Comparison of ENCODE assay signal across 17 cellular contexts in genomic region chr4:91127891-91128290, GRCh38.
"Had no signal": no experiment of that assay in that cellular context is flagged by ENCODE, and none has a peak within 500 bp of the region (broad histone marks: within the 10 kb centered on the region; RNA-seq: fewer than 3 reads in every experiment).

No MANE protein-coding gene starts in this region.

- H3K9me3 Mint-ChIP-seq: activated CD4-positive, alpha-beta memory T cell treated with anti-CD3 and anti-CD28 coated beads for 36 hours; neural crest cell; stimulated activated memory B cell treated with anti-CD40 and anti-IgM and Interleukin-4, amounts not matched to agents 10 μg/mL and 1 μg/mL and 100 μg/mL, for 72 hours had no signal

- ATAC-seq: activated CD4-positive, alpha-beta T cell treated with anti-CD3 and anti-CD28 coated beads for 36 hours; activated CD8-positive, alpha-beta memory T cell treated with anti-CD3 and anti-CD28 coated beads, Interleukin-2, amount 10 ng/mL, durations not matched to agents 7 days and 5 days; body of pancreas; stimulated activated memory B cell treated with anti-CD40 and anti-IgM and Interleukin-4, amounts not matched to agents 10 μg/mL and 1 μg/mL and 100 μg/mL, for 72 hours; T-helper 17 cell had no signal

- H3K27me3 ChIP-seq: body of pancreas, ovary, thyroid gland had no signal

- H3K4me3 ChIP-seq: body of pancreas, ovary, thyroid gland had no signal

- H3K27ac Mint-ChIP-seq: activated CD4-positive, alpha-beta memory T cell treated with anti-CD3 and anti-CD28 coated beads for 36 hours; activated CD4-positive, alpha-beta T cell treated with anti-CD3 and anti-CD28 coated beads for 36 hours; activated CD8-positive, alpha-beta memory T cell treated with anti-CD3 and anti-CD28 coated beads, Interleukin-2, amount 10 ng/mL, durations not matched to agents 7 days and 5 days; activated naive CD4-positive, alpha-beta T cell treated with anti-CD3 and anti-CD28 coated beads, Interleukin-2, amount 50 U/mL, for 24 hours; stimulated activated memory B cell treated with anti-CD40 and anti-IgM and Interleukin-4, amounts not matched to agents 10 μg/mL and 1 μg/mL and 100 μg/mL, for 72 hours; T-helper 17 cell had no signal

- H3K9me3 ChIP-seq: body of pancreas, ovary, thyroid gland had no signal

- DNase-seq: activated CD4-positive, alpha-beta memory T cell treated with anti-CD3 and anti-CD28 coated beads for 36 hours; activated CD4-positive, alpha-beta T cell treated with anti-CD3 and anti-CD28 coated beads for 36 hours; activated CD8-positive, alpha-beta memory T cell treated with anti-CD3 and anti-CD28 coated beads, Interleukin-2, amount 10 ng/mL, durations not matched to agents 7 days and 5 days; activated T-cell treated with anti-CD3 and anti-CD28 coated beads, Interleukin-2, amount 50 U/mL, for 1 hour; amniotic stem cell; body of pancreas; cortex of kidney; effector CD4-positive, alpha-beta T cell; foreskin fibroblast; mesenchymal stem cell; ovary; T-helper 17 cell; thyroid gland had no signal

- H3K36me3 ChIP-seq: ovary, thyroid gland had no signal

- H3K27ac ChIP-seq: body of pancreas, ovary, thyroid gland had no signal

- H3K4me1 Mint-ChIP-seq: activated CD4-positive, alpha-beta T cell treated with anti-CD3 and anti-CD28 coated beads for 36 hours; activated CD8-positive, alpha-beta memory T cell treated with anti-CD3 and anti-CD28 coated beads, Interleukin-2, amount 10 ng/mL, durations not matched to agents 7 days and 5 days; activated naive CD4-positive, alpha-beta T cell treated with anti-CD3 and anti-CD28 coated beads, Interleukin-2, amount 50 U/mL, for 24 hours; central memory CD8-positive, alpha-beta T cell; neural crest cell; stimulated activated memory B cell treated with anti-CD40 and anti-IgM and Interleukin-4, amounts not matched to agents 10 μg/mL and 1 μg/mL and 100 μg/mL, for 72 hours; T-helper 17 cell had no signal

- H3K4me1 ChIP-seq: body of pancreas, thyroid gland had no signal

- H3K27me3 Mint-ChIP-seq: activated CD4-positive, alpha-beta memory T cell treated with anti-CD3 and anti-CD28 coated beads for 36 hours; activated CD4-positive, alpha-beta T cell treated with anti-CD3 and anti-CD28 coated beads for 36 hours; activated CD8-positive, alpha-beta memory T cell treated with anti-CD3 and anti-CD28 coated beads, Interleukin-2, amount 10 ng/mL, durations not matched to agents 7 days and 5 days; activated naive CD4-positive, alpha-beta T cell treated with anti-CD3 and anti-CD28 coated beads, Interleukin-2, amount 50 U/mL, for 24 hours; central memory CD8-positive, alpha-beta T cell; stimulated activated memory B cell treated with anti-CD40 and anti-IgM and Interleukin-4, amounts not matched to agents 10 μg/mL and 1 μg/mL and 100 μg/mL, for 72 hours; T-helper 17 cell had no signal

- H3K36me3 Mint-ChIP-seq: activated CD4-positive, alpha-beta memory T cell treated with anti-CD3 and anti-CD28 coated beads for 36 hours; activated CD8-positive, alpha-beta memory T cell treated with anti-CD3 and anti-CD28 coated beads, Interleukin-2, amount 10 ng/mL, durations not matched to agents 7 days and 5 days; activated naive CD4-positive, alpha-beta T cell treated with anti-CD3 and anti-CD28 coated beads, Interleukin-2, amount 50 U/mL, for 24 hours; stimulated activated memory B cell treated with anti-CD40 and anti-IgM and Interleukin-4, amounts not matched to agents 10 μg/mL and 1 μg/mL and 100 μg/mL, for 72 hours had no signal

- H3K4me3 Mint-ChIP-seq: activated CD4-positive, alpha-beta memory T cell treated with anti-CD3 and anti-CD28 coated beads for 36 hours; activated CD4-positive, alpha-beta T cell treated with anti-CD3 and anti-CD28 coated beads for 36 hours; activated CD8-positive, alpha-beta memory T cell treated with anti-CD3 and anti-CD28 coated beads, Interleukin-2, amount 10 ng/mL, durations not matched to agents 7 days and 5 days; activated naive CD4-positive, alpha-beta T cell treated with anti-CD3 and anti-CD28 coated beads, Interleukin-2, amount 50 U/mL, for 24 hours; central memory CD8-positive, alpha-beta T cell; neural crest cell; stimulated activated memory B cell treated with anti-CD40 and anti-IgM and Interleukin-4, amounts not matched to agents 10 μg/mL and 1 μg/mL and 100 μg/mL, for 72 hours; T-helper 17 cell had no signal
